In the genomic region with DNA sequence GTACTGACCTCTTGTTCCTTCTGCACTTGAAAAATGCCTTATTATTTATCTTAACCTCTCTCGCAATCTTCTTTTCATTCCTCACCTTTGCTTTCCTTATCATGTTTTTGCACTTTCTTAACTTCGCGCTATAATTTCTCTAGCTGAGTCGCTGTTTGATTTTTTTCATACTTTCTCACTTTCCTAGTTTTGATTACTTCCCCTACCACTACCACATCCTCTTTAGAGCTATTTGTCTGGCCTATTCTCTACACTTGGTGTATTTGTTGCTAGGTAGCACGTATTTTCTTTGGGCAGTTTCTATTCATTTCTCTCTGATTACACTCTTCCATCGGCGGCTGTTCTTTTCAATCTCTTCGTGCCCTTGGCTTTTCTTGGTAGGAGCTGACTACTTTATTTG, we compare ENCODE assay signal across 22 cellular contexts.
DNase-seq lines count a peak whose midpoint lies in the region; ATAC-seq and TF ChIP-seq lines count a peak whose summit lies in the region.
"Had no signal": no experiment of that assay in that cellular context is flagged by ENCODE, and none has a peak within 500 bp of the region (broad histone marks: within the 10 kb centered on the region; RNA-seq: fewer than 3 reads in every experiment).

No MANE protein-coding gene starts in this region.

- H3K27me3 Mint-ChIP-seq in type B pancreatic cell = peaks cover 14% of the 10 kb centered on the region
- H3K27me3 Mint-ChIP-seq: activated B cell treated with CpG ODN at 0.5 μM for 24 hours had no signal

- peaks cover 8% of the 10 kb centered on the region for H3K4me1 ChIP-seq in HEK293 (ENCODE audit: control insufficient read depth, insufficient read depth, low read length)
- H3K4me1 ChIP-seq in ovary (ENCODE audit: insufficient read depth) = peaks cover 10% of the 10 kb centered on the region
- no peaks in the 10 kb centered on the region for H3K4me1 ChIP-seq in vagina
- peaks cover 0 to 15% (median 2%) of the 10 kb centered on the region in 4 donors for H3K4me1 ChIP-seq in sigmoid colon
- H3K4me1 ChIP-seq: prostate gland, transverse colon had no signal

- intact Hi-C loops in ovary (cut with DNase I) = loop anchor here in 1 of 4 donors (5.0 kb wide), 1 partner anchor 46 kb away; no protein-coding TSS in a partner anchor
- intact Hi-C loops in vagina (cut with DNase I) = no loop called here
- intact Hi-C loops in sigmoid colon (cut with DNase I) = no loop called here

- H3K4me3 Mint-ChIP-seq in type B pancreatic cell = no peak overlapping the region
- H3K4me3 Mint-ChIP-seq: activated B cell treated with CpG ODN at 0.5 μM for 24 hours had no signal

- TF ChIP-seq CTCF in HEK293 (tag by site-specific recombination; IDR thresholded peaks at IDR 0.05) (no peak), NB4 (IDR thresholded peaks at IDR 0.05; ENCODE audit: low read depth, low read length) (no peak), ovary (IDR thresholded peaks at IDR 0.05) (no peak), vagina (IDR thresholded peaks at IDR 0.05) (no peak), sigmoid colon (IDR thresholded peaks at IDR 0.05) (no peak), type B pancreatic cell (conservative IDR thresholded peaks at IDR 0.05) (no peak)

- no peak for DNase-seq in activated naive CD4-positive, alpha-beta T cell treated with anti-CD3 and anti-CD28 coated beads, Interleukin-2, amount 50 U/mL, for 72 hours (ENCODE audit: low spot score in 2 of 2)
- DNase-seq in activated naive CD4-positive, alpha-beta T cell treated with Interleukin-2 at 50 U/mL for 16 hours = no peak
- peak; percentile 42 for DNase-seq in NB4 (ENCODE audit: low read depth)
- no peak for DNase-seq in ovary
- DNase-seq in vagina (ENCODE audit: extremely low spot score in 2 of 2) = no peak
- DNase-seq in sigmoid colon = no peak
- DNase-seq in type B pancreatic cell (ENCODE audit: extremely low spot score, unreplicated experiment) = no peak
- DNase-seq: activated B cell treated with CpG ODN at 0.5 μM for 24 hours; activated CD8-positive, alpha-beta memory T cell treated with anti-CD3 and anti-CD28 coated beads, Interleukin-2, amount 50 U/mL, for 4 hours; AML-193; GDM1; head of caudate nucleus; Karpas-422; NCI-H1105; NCI-H2081; T1000; transverse colon had no signal

- H3K9me3 ChIP-seq in HEK293 (ENCODE audit: control insufficient read depth, insufficient read depth, low read depth, low read length) (no peaks in the 10 kb centered on the region), ovary (no peaks in the 10 kb centered on the region), vagina (no peaks in the 10 kb centered on the region), sigmoid colon (no peaks in the 10 kb centered on the region)
- H3K9me3 ChIP-seq: prostate gland, transverse colon had no signal

- POLR2A ChIA-PET in HEK293 (lab: Yijun Ruan, JAX) = no interaction called here

- H3K36me3 Mint-ChIP-seq in activated naive CD4-positive, alpha-beta T cell treated with anti-CD3 and anti-CD28 coated beads, Interleukin-2, amount 50 U/mL, for 72 hours = no peaks in the 10 kb centered on the region
- no peaks in the 10 kb centered on the region for H3K36me3 Mint-ChIP-seq in type B pancreatic cell

- H3K27ac ChIP-seq in HEK293 (ENCODE audit: extremely low read depth, low read depth, low read length) (no peak overlapping the region), ovary (peak overlapping the region; percentile 3 to 47), vagina (no peak overlapping the region), sigmoid colon (no peak overlapping the region)
- H3K27ac ChIP-seq: epithelial cell of prostate, prostate gland, transverse colon had no signal

- no peak overlapping the region for H3K4me3 ChIP-seq in HEK293 (ENCODE audit: low read depth, low read length)
- no peak overlapping the region for H3K4me3 ChIP-seq in NB4 (ENCODE audit: low read depth, low read length)
- H3K4me3 ChIP-seq in ovary = no peak overlapping the region
- H3K4me3 ChIP-seq in vagina = no peak overlapping the region
- no peak overlapping the region for H3K4me3 ChIP-seq in sigmoid colon
- H3K4me3 ChIP-seq: prostate gland, transverse colon had no signal

- H3K27me3 ChIP-seq in ovary (no peaks in the 10 kb centered on the region), vagina (no peaks in the 10 kb centered on the region), sigmoid colon (no peaks in the 10 kb centered on the region)
- H3K27me3 ChIP-seq: transverse colon had no signal

- H3K36me3 ChIP-seq in HEK293 (ENCODE audit: control insufficient read depth in 2 of 2, insufficient read depth in 1 of 2, low read length in 2 of 2) (no peaks in the 10 kb centered on the region), ovary (no peaks in the 10 kb centered on the region), vagina (no peaks in the 10 kb centered on the region), sigmoid colon (no peaks in the 10 kb centered on the region)
- H3K36me3 ChIP-seq: prostate gland, transverse colon had no signal

- CTCF ChIA-PET in HEK293 (lab: Yijun Ruan, JAX) = interaction anchor here (0.6 to 0.9 kb wide), 5 partner anchors 9 to 607 kb away, joined by 3 to 4 read pairs (median 3); no protein-coding TSS in a partner anchor

- peaks cover 46% of the 10 kb centered on the region for H3K4me1 Mint-ChIP-seq in type B pancreatic cell (ENCODE audit: unreplicated experiment)
- H3K4me1 Mint-ChIP-seq: activated B cell treated with CpG ODN at 0.5 μM for 24 hours had no signal

- WGBS in ovary, 3 donors = 15 to 42% (median 21%) methylated on average over 8 of the region's 8 CpGs
- WGBS in sigmoid colon, 2 donors = 50 to 84% methylated on average over 8 of the region's 8 CpGs

- no peak for TF ChIP-seq POLR2A in NB4 (IDR thresholded peaks at IDR 0.05; ENCODE audit: extremely low read depth, insufficient read length)
- TF ChIP-seq POLR2A in ovary (IDR thresholded peaks at IDR 0.05) = no peak
- TF ChIP-seq POLR2A in vagina (IDR thresholded peaks at IDR 0.05) = no peak
- TF ChIP-seq POLR2A in sigmoid colon (IDR thresholded peaks at IDR 0.05) = no peak

- no peak overlapping the region for H3K27ac Mint-ChIP-seq in activated naive CD4-positive, alpha-beta T cell treated with anti-CD3 and anti-CD28 coated beads, Interleukin-2, amount 50 U/mL, for 72 hours
- H3K27ac Mint-ChIP-seq in type B pancreatic cell = no peak overlapping the region
- H3K27ac Mint-ChIP-seq: activated B cell treated with CpG ODN at 0.5 μM for 24 hours had no signal

- peak; percentile 22 to 57 for ATAC-seq in activated naive CD4-positive, alpha-beta T cell treated with anti-CD3 and anti-CD28 coated beads, Interleukin-2, amount 50 U/mL, for 72 hours
- ATAC-seq: HCT116, Right ventricle myocardium inferior had no signal

- no peak for TF ChIP-seq EP300 in ovary (IDR thresholded peaks at IDR 0.05)
- no peak for TF ChIP-seq EP300 in sigmoid colon (IDR thresholded peaks at IDR 0.05)

- peaks cover 0 to 5% of the 10 kb centered on the region in 2 donors for H3K9me3 Mint-ChIP-seq in activated naive CD4-positive, alpha-beta T cell treated with anti-CD3 and anti-CD28 coated beads, Interleukin-2, amount 50 U/mL, for 72 hours
- peaks cover 8% of the 10 kb centered on the region for H3K9me3 Mint-ChIP-seq in type B pancreatic cell
- H3K9me3 Mint-ChIP-seq: activated B cell treated with CpG ODN at 0.5 μM for 24 hours had no signal

TF ChIP-seq in HEK293, 187 proteins besides CTCF, POLR2A, EP300 and RAD21:
- TF ChIP-seq ZNF561 (tag by site-specific recombination; IDR thresholded peaks at IDR 0.05; ENCODE audit: borderline replicate concordance) (no peak), PRDM1 (tag by site-specific recombination; IDR thresholded peaks at IDR 0.05) (peak; percentile 50), GLIS2 (tag by site-specific recombination; IDR thresholded peaks at IDR 0.05) (no peak), ZEB2 (tag by site-specific recombination; IDR thresholded peaks at IDR 0.05) (no peak), KLF1 (tag by site-specific recombination; IDR thresholded peaks at IDR 0.05) (no peak), ZNF404 (tag by site-specific recombination; IDR thresholded peaks at IDR 0.05) (no peak)

Comparison
In these comparisons a context has a peak if more than half of its experiments do, and no peak if none do; other contexts are left out.
1. H3K27ac ChIP-seq: peak in ovary (2 of 2); none in HEK293 (single experiment), vagina (single experiment) and sigmoid colon (0 of 4).